ENCODE assay signal across 18 cellular contexts in the genomic region with DNA sequence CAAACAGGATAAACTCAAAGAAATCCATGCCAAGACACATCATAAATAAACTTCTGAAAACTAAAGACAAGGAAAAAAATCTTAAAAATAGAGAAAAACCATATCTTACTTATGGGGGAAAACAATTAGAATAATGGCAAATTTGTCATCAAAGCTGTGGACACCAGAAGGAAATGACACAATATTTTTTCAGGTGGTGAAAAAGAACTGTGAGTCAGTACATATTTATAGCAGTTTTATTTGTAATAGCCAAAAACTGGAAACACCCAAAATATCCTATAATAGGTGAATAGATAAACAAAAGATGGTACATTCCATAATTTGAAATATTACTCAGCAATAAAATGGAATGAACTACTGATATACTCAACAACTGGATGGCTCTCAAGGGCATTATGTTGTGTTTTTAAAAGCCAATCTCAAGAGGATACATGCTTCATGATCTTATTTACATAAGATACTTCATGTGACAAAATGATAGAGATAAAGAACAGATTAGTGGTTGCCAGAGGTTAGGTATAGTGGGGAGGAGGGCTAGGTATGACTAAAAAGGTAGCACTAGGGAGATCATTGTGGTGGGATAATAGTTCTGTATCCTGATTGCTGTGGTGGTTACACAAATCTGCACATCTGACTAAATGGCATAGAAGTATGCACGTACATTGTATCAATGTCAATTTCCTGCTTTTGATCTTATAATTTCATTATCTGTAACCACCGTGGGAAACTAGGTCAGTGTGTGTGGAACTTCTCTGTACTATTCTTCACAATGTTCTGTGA.
DNase-seq lines count a peak whose midpoint lies in the region; ATAC-seq, FAIRE-seq and TF ChIP-seq lines count a peak whose summit lies in the region.
"Had no signal": no experiment of that assay in that cellular context is flagged by ENCODE, and none has a peak within 500 bp of the region (broad histone marks: within the 10 kb centered on the region; RNA-seq: fewer than 3 reads in every experiment).

No MANE protein-coding gene starts in this region.

- POLR2A ChIA-PET in activated CD4-positive, alpha-beta T cell treated with anti-CD3 and anti-CD28 coated beads for 36 hours (lab: Charles Lee), result no interaction called here

- no peak overlapping the region for H3K4me3 Mint-ChIP-seq in activated CD4-positive, alpha-beta T cell treated with anti-CD3 and anti-CD28 coated beads for 36 hours
- no peak overlapping the region for H3K4me3 Mint-ChIP-seq in CD4-positive, CD25-positive, alpha-beta regulatory T cell

- no peak for TF ChIP-seq POLR2A in heart left ventricle (IDR thresholded peaks at IDR 0.05)
- no peak for TF ChIP-seq POLR2A in prostate gland (IDR thresholded peaks at IDR 0.05)

- no peak overlapping the region for H3K27ac Mint-ChIP-seq in activated CD4-positive, alpha-beta T cell treated with anti-CD3 and anti-CD28 coated beads for 36 hours
- H3K27ac Mint-ChIP-seq in CD4-positive, CD25-positive, alpha-beta regulatory T cell, result peak overlapping the region in 1 of 3 donors; percentile 11

- DNase-seq in activated CD4-positive, alpha-beta T cell treated with anti-CD3 and anti-CD28 coated beads for 36 hours, result no peak
- DNase-seq in activated CD4-positive, alpha-beta T cell treated with anti-CD3 and anti-CD28 coated beads for 1 hour, result no peak
- peak in 2 of 3 donors; percentile 23 to 45 for DNase-seq in CD4-positive, CD25-positive, alpha-beta regulatory T cell
- DNase-seq in NCI-H2029 treated with DMSO at 0.1 percent for 48 hours (lab: John Stamatoyannopoulos, UW) (peak; percentile 33), kidney (no peak), heart left ventricle (no peak), prostate gland (ENCODE audit: low spot score) (no peak), NCI-H2196 treated with DMSO at 0.1 percent for 48 hours (lab: John Stamatoyannopoulos, UW; ENCODE audit: unreplicated experiment) (no peak)
- DNase-seq: DMS 273 treated with DMSO at 0.1 percent for 48 hours, EL, KG1, NCI-H1417, NCI-H2081 treated with DMSO at 0.1 percent for 48 hours, NCI-H345, NCI-H69, PC-3 had no signal

- peak; percentile 19 for ATAC-seq in activated CD4-positive, alpha-beta T cell treated with anti-CD3 and anti-CD28 coated beads for 36 hours
- peak; percentile 50 to 74 for ATAC-seq in CD4-positive, CD25-positive, alpha-beta regulatory T cell (ENCODE audit: low read depth in 2 of 2)
- ATAC-seq in heart left ventricle, result no peak
- ATAC-seq: A549, PC-3 had no signal

- TF ChIP-seq CTCF in kidney (IDR thresholded peaks at IDR 0.05; ENCODE audit: borderline replicate concordance, extremely low read depth, insufficient read depth), result no peak
- TF ChIP-seq CTCF in heart left ventricle (IDR thresholded peaks at IDR 0.05), result no peak
- TF ChIP-seq CTCF in prostate gland (IDR thresholded peaks at IDR 0.05), result no peak

- CTCF ChIA-PET in activated CD4-positive, alpha-beta T cell treated with anti-CD3 and anti-CD28 coated beads for 36 hours (lab: Charles Lee), result no interaction called here

- H3K27ac ChIP-seq in CD4-positive, CD25-positive, alpha-beta regulatory T cell (ENCODE audit: insufficient read depth, low read length, poor library complexity, severe bottlenecking), result no peak overlapping the region
- no peak overlapping the region for H3K27ac ChIP-seq in kidney (ENCODE audit: low read depth in 2 of 2, low read length in 2 of 2)
- no peak overlapping the region for H3K27ac ChIP-seq in heart left ventricle
- no peak overlapping the region for H3K27ac ChIP-seq in prostate gland
- H3K27ac ChIP-seq: A549 had no signal

- H3K9me3 ChIP-seq in CD4-positive, CD25-positive, alpha-beta regulatory T cell (ENCODE audit: control insufficient read depth in 2 of 2, low read length in 2 of 2), result no peaks in the 10 kb centered on the region
- H3K9me3 ChIP-seq in kidney (ENCODE audit: control insufficient read depth in 1 of 2, low read length in 2 of 2) (no peaks in the 10 kb centered on the region), heart left ventricle (peaks cover 0 to 8% (median 0%) of the 10 kb centered on the region in 12 donors), prostate gland (no peaks in the 10 kb centered on the region)
- H3K9me3 ChIP-seq: A549 had no signal

- H3K9me3 Mint-ChIP-seq in activated CD4-positive, alpha-beta T cell treated with anti-CD3 and anti-CD28 coated beads for 36 hours (ENCODE audit: low read depth), result peaks cover 4% of the 10 kb centered on the region
- peaks cover 0 to 9% (median 0%) of the 10 kb centered on the region in 7 donors for H3K9me3 Mint-ChIP-seq in CD4-positive, CD25-positive, alpha-beta regulatory T cell

- H3K4me1 ChIP-seq in CD4-positive, CD25-positive, alpha-beta regulatory T cell (ENCODE audit: control insufficient read depth, insufficient read depth, low read length, poor library complexity, severe bottlenecking), result peaks cover 3% of the 10 kb centered on the region
- H3K4me1 ChIP-seq in kidney (ENCODE audit: control insufficient read depth in 1 of 2, insufficient read depth in 1 of 2, low read depth in 1 of 2, low read length in 2 of 2) (no peaks in the 10 kb centered on the region), heart left ventricle (no peaks in the 10 kb centered on the region), prostate gland (replicated peaks) (no peaks in the 10 kb centered on the region)
- H3K4me1 ChIP-seq: A549 had no signal

- 38 to 42% (median 40%) methylated on average over 2 of the region's 2 CpGs for WGBS in heart left ventricle, 4 donors
- 55% methylated on average over 2 of the region's 2 CpGs for WGBS in prostate gland

- H3K36me3 ChIP-seq in CD4-positive, CD25-positive, alpha-beta regulatory T cell (ENCODE audit: control insufficient read depth, insufficient read depth, low read length), result no peaks in the 10 kb centered on the region
- H3K36me3 ChIP-seq in kidney (ENCODE audit: control insufficient read depth in 1 of 2, insufficient read depth in 2 of 2, low read length in 2 of 2) (no peaks in the 10 kb centered on the region), heart left ventricle (no peaks in the 10 kb centered on the region), prostate gland (no peaks in the 10 kb centered on the region)

- peaks cover 5% of the 10 kb centered on the region for H3K36me3 Mint-ChIP-seq in activated CD4-positive, alpha-beta T cell treated with anti-CD3 and anti-CD28 coated beads for 36 hours (ENCODE audit: low read depth)
- H3K36me3 Mint-ChIP-seq in CD4-positive, CD25-positive, alpha-beta regulatory T cell, result peaks cover 12% of the 10 kb centered on the region

- H3K4me1 Mint-ChIP-seq in activated CD4-positive, alpha-beta T cell treated with anti-CD3 and anti-CD28 coated beads for 36 hours, result peaks cover 8% of the 10 kb centered on the region
- peaks cover 3 to 23% (median 10%) of the 10 kb centered on the region in 4 donors for H3K4me1 Mint-ChIP-seq in CD4-positive, CD25-positive, alpha-beta regulatory T cell

- peak; percentile 61 for FAIRE-seq in kidney (lab: Jason Lieb, UNC)
- FAIRE-seq: A549, H54 had no signal

- no peaks in the 10 kb centered on the region for H3K27me3 ChIP-seq in CD4-positive, CD25-positive, alpha-beta regulatory T cell (ENCODE audit: control insufficient read depth, insufficient read depth, low read length)
- H3K27me3 ChIP-seq in heart left ventricle (peaks cover 0 to 11% (median 0%) of the 10 kb centered on the region in 9 donors), prostate gland (replicated peaks; ENCODE audit: insufficient read depth) (no peaks in the 10 kb centered on the region)

- H3K27me3 Mint-ChIP-seq in activated CD4-positive, alpha-beta T cell treated with anti-CD3 and anti-CD28 coated beads for 36 hours, result no peaks in the 10 kb centered on the region
- H3K27me3 Mint-ChIP-seq in CD4-positive, CD25-positive, alpha-beta regulatory T cell, result no peaks in the 10 kb centered on the region

- intact Hi-C loops in activated CD4-positive, alpha-beta T cell treated with anti-CD3 and anti-CD28 coated beads for 36 hours (cut with DNase I, micrococcal nuclease), result no loop called here
- intact Hi-C loops in kidney (cut with DNase I), result no loop called here
- intact Hi-C loops in heart left ventricle (cut with DNase I), result no loop called here
- intact Hi-C loops in prostate gland (cut with DNase I), result no loop called here

- H3K4me3 ChIP-seq in CD4-positive, CD25-positive, alpha-beta regulatory T cell (ENCODE audit: low read depth, low read length), result no peak overlapping the region
- H3K4me3 ChIP-seq in kidney (ENCODE audit: low read length in 2 of 2), result no peak overlapping the region
- no peak overlapping the region for H3K4me3 ChIP-seq in heart left ventricle
- no peak overlapping the region for H3K4me3 ChIP-seq in prostate gland
- H3K4me3 ChIP-seq: A549 had no signal

- no peak overlapping the region for H3K9ac ChIP-seq in kidney (ENCODE audit: low read length in 2 of 2)

Comparison
In these comparisons a context has a peak if more than half of its experiments do, and no peak if none do; other contexts are left out.
1. ATAC-seq: peak in activated CD4-positive, alpha-beta T cell treated with anti-CD3 and anti-CD28 coated beads for 36 hours (single experiment) and CD4-positive, CD25-positive, alpha-beta regulatory T cell (2 of 2); none in heart left ventricle (0 of 4).
2. DNase-seq: peak in CD4-positive, CD25-positive, alpha-beta regulatory T cell (2 of 3) and NCI-H2029 treated with DMSO at 0.1 percent for 48 hours (single experiment); none in activated CD4-positive, alpha-beta T cell treated with anti-CD3 and anti-CD28 coated beads for 36 hours (single experiment), activated CD4-positive, alpha-beta T cell treated with anti-CD3 and anti-CD28 coated beads for 1 hour (single experiment), kidney (single experiment), heart left ventricle (0 of 5), prostate gland (single experiment) and NCI-H2196 treated with DMSO at 0.1 percent for 48 hours (single experiment).